ENCODE assay signal across 7 cellular contexts in genomic region chr11:534592-535518, GRCh38. TPM values are rescaled to one million over a fixed set of nuclear protein-coding genes. Genes with fewer than 3 reads are reported as not detected.
DNase-seq lines count a peak whose midpoint lies in the region; ATAC-seq and TF ChIP-seq lines count a peak whose summit lies in the region.

No MANE protein-coding gene starts in this region.

- TF ChIP-seq CTCF in GM13976 (IDR thresholded peaks at IDR 0.05; ENCODE audit: borderline replicate concordance, control extremely low read depth, extremely low read depth, insufficient read depth, missing control alignments), result peak; percentile 40
- TF ChIP-seq CTCF in choroid plexus epithelial cell (conservative IDR thresholded peaks at IDR 0.05; ENCODE audit: low read depth, low read length), result no peak
- TF ChIP-seq CTCF in lung (IDR thresholded peaks at IDR 0.05; ENCODE audit: control extremely low read depth, extremely low read depth), result no peak
- TF ChIP-seq CTCF in tibial artery (IDR thresholded peaks at IDR 0.05), result no peak

- no peaks in the 10 kb centered on the region for H3K27me3 ChIP-seq in lung (ENCODE audit: control insufficient read depth, insufficient read depth)
- peaks cover 0 to 11% of the 10 kb centered on the region in 2 donors for H3K27me3 ChIP-seq in tibial artery

- H3K4me1 ChIP-seq in lung (ENCODE audit: control insufficient read depth in 2 of 2, insufficient read depth in 2 of 2, low read length in 2 of 2) (peaks cover 0 to 21% of the 10 kb centered on the region in 2 donors), tibial artery (peaks cover 3 to 44% (median 34%) of the 10 kb centered on the region in 4 donors)

- ATAC-seq in HG02885 (IDR thresholded peaks at IDR 0.05; ENCODE audit: poor library complexity, unreplicated experiment), result peak; percentile 15
- ATAC-seq in lung (ENCODE audit: insufficient read depth, low FRiP score), result no peak

- H3K4me3 ChIP-seq in SK-N-MC (peak overlapping the region; percentile 81), choroid plexus epithelial cell (ENCODE audit: low read depth, low read length) (peak overlapping the region; percentile 72), lung (peak overlapping the region; percentile 73), tibial artery (peak overlapping the region; percentile 81 to 98)

- H3K36me3 ChIP-seq in SK-N-MC (ENCODE audit: insufficient read depth, low read length) (peaks cover 16% of the 10 kb centered on the region; the same call in 1 of the 2 replicates), lung (ENCODE audit: control insufficient read depth in 2 of 2, insufficient read depth in 2 of 2, low read length in 2 of 2) (peaks cover 0 to 30% of the 10 kb centered on the region in 2 donors), tibial artery (peaks cover 22 to 35% (median 24%) of the 10 kb centered on the region in 3 donors)

- peak overlapping the region; percentile 26; the same call in 1 of the 2 replicates for H3K27ac ChIP-seq in SK-N-MC
- peak overlapping the region in 1 of 2 donors; percentile 30 for H3K27ac ChIP-seq in lung (ENCODE audit: low read depth in 1 of 2, low read length in 1 of 2)
- peak overlapping the region; percentile 76 to 78 for H3K27ac ChIP-seq in tibial artery

- DNase-seq in GM13976 (ENCODE audit: low spot score) (no peak), SK-N-MC (ENCODE audit: low read depth, low spot score) (no peak), choroid plexus epithelial cell (ENCODE audit: low read depth) (no peak), lung (ENCODE audit: low spot score) (no peak), tibial artery (peak in 1 of 2 donors; percentile 70), NOMO-1 treated with dmso at 0.1 percent for 144 hours (lab: John Stamatoyannopoulos, UW; ENCODE audit: unreplicated experiment) (no peak)

- 1 to 3% methylated on average over 56 to 115 of the region's 115 CpGs for WGBS in lung, 2 donors

- H3K9ac ChIP-seq in SK-N-MC (ENCODE audit: insufficient read length), result peak overlapping the region; percentile 80

- intact Hi-C loops in tibial artery (cut with DNase I; ENCODE audit: low total_unique reads), result loop anchor here (10.0 kb wide), 1 partner anchor 230 kb away; the partner anchor contains the start of gene IFITM2

- no peaks in the 10 kb centered on the region for H3K9me3 ChIP-seq in SK-N-MC (ENCODE audit: low read depth, low read length)
- H3K9me3 ChIP-seq in lung (ENCODE audit: control insufficient read depth in 2 of 2, insufficient read depth in 1 of 2, low read length in 1 of 2), result peaks cover 0 to 2% of the 10 kb centered on the region in 2 donors
- H3K9me3 ChIP-seq in tibial artery, result no peaks in the 10 kb centered on the region

- in situ Hi-C loops in GM13976 (cut with MboI; ENCODE audit: low sequenced_read_pairs, unreplicated experiment), result no loop called here

RNA-seq across cellular contexts. Expression of gene HRAS, which starts 0.5 kb away (rescaled TPM):
- total RNA-seq in lung, result 10 to 100 TPM; 20.5 to 73.5 TPM
- 100 to 1,000 TPM in 1 of 2 donors, 10 to 100 TPM in 1; 65.8 to 133 TPM for polyA plus RNA-seq in lung

RNA-seq across cellular contexts. Expression of gene LRRC56, which starts 2.5 kb away (rescaled TPM):
- 10 to 100 TPM in 1 of 2 donors, 1 to 10 TPM in 1; 3.4 to 11.7 TPM for total RNA-seq in lung
- polyA plus RNA-seq in lung, result 1 to 10 TPM; 3.8 to 5.7 TPM

RNA-seq across cellular contexts. Expression of gene LMNTD2, which starts 25.7 kb away (rescaled TPM):
- 1 to 10 TPM; 3.0 to 9.7 TPM for total RNA-seq in lung
- polyA plus RNA-seq in lung, result 1 to 10 TPM; 2.3 to 4.6 TPM

RNA-seq across cellular contexts. Expression of gene RASSF7, which starts 25.9 kb away (rescaled TPM):
- 10 to 100 TPM; 53.5 to 79.4 TPM for total RNA-seq in lung
- 100 to 1,000 TPM in 1 of 2 donors, 10 to 100 TPM in 1; 47.9 to 153 TPM for polyA plus RNA-seq in lung

RNA-seq across cellular contexts. Expression of gene RNH1, which starts 27.8 kb away (rescaled TPM):
- total RNA-seq in lung, result 100 to 1,000 TPM; 152 to 313 TPM
- 100 to 1,000 TPM; 153 to 315 TPM for polyA plus RNA-seq in lung
